23 cellular contexts compared by ENCODE assay signal in the genomic region with DNA sequence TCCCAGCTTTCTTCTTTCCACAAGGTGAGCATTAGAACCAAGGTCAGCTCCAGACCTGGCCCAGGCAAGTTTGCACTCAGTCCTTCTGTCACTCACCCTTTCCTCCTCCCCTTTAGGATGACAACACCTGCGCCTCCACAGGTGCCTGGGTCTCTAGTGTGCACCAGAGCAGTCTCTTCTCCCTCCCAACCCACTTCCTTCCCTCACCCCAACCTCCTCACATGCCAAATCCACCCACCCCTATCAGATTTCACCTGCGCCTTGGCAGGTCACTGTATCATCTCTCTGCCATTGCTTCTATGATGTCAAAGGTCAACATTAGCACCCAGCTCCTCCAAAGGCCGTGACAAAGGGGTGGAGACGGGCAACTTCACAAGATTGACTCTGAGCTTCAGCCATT.
"Had no signal": no experiment of that assay in that cellular context is flagged by ENCODE, and none has a peak within 500 bp of the region (broad histone marks: within the 10 kb centered on the region; RNA-seq: fewer than 3 reads in every experiment).

No MANE protein-coding gene starts in this region.

- H3K4me1 ChIP-seq: SJCRH30 had no signal

- H3K27me3 ChIP-seq: SJCRH30 had no signal

- ATAC-seq: Panc1, PC-3, SK-N-SH treated with all-trans-retinoic acid at 6 μM for 48 hours had no signal

- DNase-seq: KBM-7; NCI-H1092; NCI-H1105 treated with DMSO at 0.1 percent for 48 hours; NCI-H1417 treated with DMSO at 0.1 percent for 48 hours; NCI-H146; NCI-H1694 treated with DMSO at 0.1 percent for 48 hours; NCI-H1930; NCI-H2081; NCI-H2107; NCI-H2227 treated with DMSO at 0.1 percent for 48 hours; NCI-H446; NCI-H510A; NCI-H524 treated with DMSO at 0.1 percent for 48 hours; NCI-H69; NCI-H774; NK-92 treated with Interleukin-12 subunit alpha and Interleukin-12 subunit beta, amount 100 ng/mL, for 24 hours; PC-3; SHP77 treated with DMSO at 0.1 percent for 48 hours; SJCRH30 had no signal

- H3K4me3 ChIP-seq: SJCRH30 had no signal

- H3K27ac ChIP-seq: HL-60, RWPE1, SJCRH30 had no signal

- H3K36me3 ChIP-seq: SJCRH30 had no signal
